2 cellular contexts compared by ENCODE assay signal in genomic region chr16:676565-677297, GRCh38.
A peak's percentile ranks its signal among the peaks of the same experiment; 100 is the strongest.
TF ChIP-seq lines count a peak whose summit lies in the region.

No MANE protein-coding gene starts in this region.

TF ChIP-seq in HEK293, 187 proteins besides CTCF, POLR2A, EP300 and RAD21 (continues in another document):
- peak; percentile 46; the same call in 1 of the 2 replicates for TF ChIP-seq KLF1 (tag by site-specific recombination; IDR thresholded peaks at IDR 0.05)
- TF ChIP-seq BCL11A (tag by site-specific recombination; IDR thresholded peaks at IDR 0.05; ENCODE audit: low read depth): no peak
- no peak for TF ChIP-seq ZNF623 (tag by site-specific recombination; IDR thresholded peaks at IDR 0.05)
- TF ChIP-seq ZBTB44 (tag by site-specific recombination; IDR thresholded peaks at IDR 0.05): no peak
- peak; percentile 94 for TF ChIP-seq HIC1 (tag by site-specific recombination; IDR thresholded peaks at IDR 0.05)
- no peak for TF ChIP-seq ZNF76 (tag by site-specific recombination; IDR thresholded peaks at IDR 0.05; ENCODE audit: borderline replicate concordance, low read depth)
- TF ChIP-seq ZNF670 (tag by site-specific recombination; IDR thresholded peaks at IDR 0.05; ENCODE audit: low read depth): no peak
- TF ChIP-seq ZBTB6 (tag by site-specific recombination; IDR thresholded peaks at IDR 0.05): no peak
- TF ChIP-seq ELK4 (IDR thresholded peaks at IDR 0.05; ENCODE audit: borderline replicate concordance, low read depth, low read length): no peak
- TF ChIP-seq ZBTB8A (tag by site-specific recombination; IDR thresholded peaks at IDR 0.05): no peak
- TF ChIP-seq GLIS1 (tag by site-specific recombination; IDR thresholded peaks at IDR 0.05): no peak
- TF ChIP-seq SCRT1 (tag by site-specific recombination; IDR thresholded peaks at IDR 0.05; ENCODE audit: borderline replicate concordance): peak; percentile 78
- peak; percentile 51; the same call in 1 of the 2 replicates for TF ChIP-seq ZNF692 (tag by site-specific recombination; IDR thresholded peaks at IDR 0.05)
- no peak for TF ChIP-seq ZNF521 (tag by site-specific recombination; IDR thresholded peaks at IDR 0.05)
- TF ChIP-seq ZNF600 (tag by site-specific recombination; IDR thresholded peaks at IDR 0.05): 0 out of 2 replicates have a peak, but pooled peaks have one; percentile 16
- TF ChIP-seq ZNF544 (tag by site-specific recombination; IDR thresholded peaks at IDR 0.05): no peak
- TF ChIP-seq ZNF768 (tag by site-specific recombination; IDR thresholded peaks at IDR 0.05): no peak
- TF ChIP-seq SP7 (tag by site-specific recombination; IDR thresholded peaks at IDR 0.05): no peak
- peak; percentile 88 for TF ChIP-seq SCRT2 (tag by site-specific recombination; IDR thresholded peaks at IDR 0.05)
- no peak for TF ChIP-seq ZNF560 (tag by site-specific recombination; IDR thresholded peaks at IDR 0.05; ENCODE audit: borderline replicate concordance)
- TF ChIP-seq ZFP69B (tag by site-specific recombination; IDR thresholded peaks at IDR 0.05): peak; percentile 46; the same call in 1 of the 2 replicates
- no peak for TF ChIP-seq YY2 (tag by site-specific recombination; IDR thresholded peaks at IDR 0.05)
- TF ChIP-seq YY1 (tag by site-specific recombination; IDR thresholded peaks at IDR 0.05): no peak

TF ChIP-seq in K562, 482 proteins besides CTCF, POLR2A, EP300 and RAD21:
- TF ChIP-seq HNRNPL (IDR thresholded peaks at IDR 0.05; ENCODE audit: low read depth, low read length): peak; percentile 86; the same call in 1 of the 2 replicates
- TF ChIP-seq RBFOX2 (IDR thresholded peaks at IDR 0.05; ENCODE audit: low read depth, low read length): peak; percentile 30
- TF ChIP-seq PPARD (CRISPR knock-in tag; IDR thresholded peaks at IDR 0.05): no peak
- TF ChIP-seq FIP1L1 (IDR thresholded peaks at IDR 0.05; ENCODE audit: low read depth, low read length, poor library complexity, severe bottlenecking): peak; percentile 23
- TF ChIP-seq PCBP1 (IDR thresholded peaks at IDR 0.05; ENCODE audit: low read depth, low read length, poor library complexity, severe bottlenecking): peak; percentile 20
